In genomic region chr10:46558141-46558410, GRCh38 we compare ENCODE assay signal across 13 cellular contexts. TPM values are rescaled to one million over a fixed set of nuclear protein-coding genes. Genes with fewer than 3 reads are reported as not detected.
"Had no signal": no experiment of that assay in that cellular context is flagged by ENCODE, and none has a peak within 500 bp of the region (broad histone marks: within the 10 kb centered on the region; RNA-seq: fewer than 3 reads in every experiment).

No MANE protein-coding gene starts in this region.

- H3K27ac ChIP-seq: adrenal gland, gastroesophageal sphincter, tibial nerve had no signal

- H3K4me3 ChIP-seq: adrenal gland, gastroesophageal sphincter, tibial nerve had no signal

- H3K9me3 Mint-ChIP-seq: activated naive CD4-positive, alpha-beta T cell treated with anti-CD3 and anti-CD28 coated beads for 36 hours; stimulated activated memory B cell treated with anti-CD40 and anti-IgM and Interleukin-4, amounts not matched to agents 10 μg/mL and 1 μg/mL and 100 μg/mL, for 72 hours had no signal

- H3K27ac Mint-ChIP-seq: activated CD8-positive, alpha-beta T cell treated with anti-CD3 and anti-CD28 coated beads, Interleukin-2, amount 10 ng/mL, durations not matched to agents 7 days and 5 days; activated naive CD4-positive, alpha-beta T cell treated with anti-CD3 and anti-CD28 coated beads for 36 hours; stimulated activated memory B cell treated with anti-CD40 and anti-IgM and Interleukin-4, amounts not matched to agents 10 μg/mL and 1 μg/mL and 100 μg/mL, for 72 hours had no signal

- H3K27me3 Mint-ChIP-seq: stimulated activated memory B cell treated with anti-CD40 and anti-IgM and Interleukin-4, amounts not matched to agents 10 μg/mL and 1 μg/mL and 100 μg/mL, for 72 hours had no signal

- DNase-seq: activated CD8-positive, alpha-beta memory T cell treated with anti-CD3 and anti-CD28 coated beads, Interleukin-2, amount 50 U/mL, for 48 hours; activated naive CD4-positive, alpha-beta T cell treated with anti-CD3 and anti-CD28 coated beads for 36 hours; caudate nucleus; cortex of kidney; effector CD8-positive, alpha-beta T cell; nucleus accumbens; T-helper 9 cell had no signal

- H3K36me3 ChIP-seq: adrenal gland, gastroesophageal sphincter, tibial nerve had no signal

- H3K36me3 Mint-ChIP-seq: stimulated activated memory B cell treated with anti-CD40 and anti-IgM and Interleukin-4, amounts not matched to agents 10 μg/mL and 1 μg/mL and 100 μg/mL, for 72 hours had no signal

- H3K4me3 Mint-ChIP-seq: activated CD8-positive, alpha-beta T cell treated with anti-CD3 and anti-CD28 coated beads, Interleukin-2, amount 10 ng/mL, durations not matched to agents 7 days and 5 days; activated naive CD4-positive, alpha-beta T cell treated with anti-CD3 and anti-CD28 coated beads for 36 hours had no signal

- H3K9me3 ChIP-seq: adrenal gland, gastroesophageal sphincter, tibial nerve had no signal

- ATAC-seq: activated CD8-positive, alpha-beta T cell treated with anti-CD3 and anti-CD28 coated beads, Interleukin-2, amount 10 ng/mL, durations not matched to agents 7 days and 5 days; gastroesophageal sphincter; right cardiac atrium; stimulated activated memory B cell treated with anti-CD40 and anti-IgM and Interleukin-4, amounts not matched to agents 10 μg/mL and 1 μg/mL and 100 μg/mL, for 72 hours had no signal

RNA-seq across cellular contexts. Expression of gene GPRIN2, which starts 1.6 kb away (rescaled TPM):
- total RNA-seq: activated CD8-positive, alpha-beta T cell treated with anti-CD3 and anti-CD28 coated beads, Interleukin-2, amount 10 ng/mL, durations not matched to agents 7 days and 5 days; activated naive CD4-positive, alpha-beta T cell treated with anti-CD3 and anti-CD28 coated beads for 36 hours; right cardiac atrium had no signal
- polyA plus RNA-seq: right cardiac atrium had no signal
